7 cellular contexts compared by ENCODE assay signal in genomic region chr12:53207042-53207441, GRCh38. TPM values are rescaled to one million over a fixed set of nuclear protein-coding genes. Genes with fewer than 3 reads are reported as not detected.
DNase-seq lines count a peak whose midpoint lies in the region; ATAC-seq and TF ChIP-seq lines count a peak whose summit lies in the region.

Gene ITGB7, minus strand, starts transcription at chr12:53207251. Its CDS starts 6,808 bp downstream, at chr12:53200443.

- H3K4me1 ChIP-seq in uterus: peaks cover 0 to 6% of the 10 kb centered on the region in 2 donors

- no peak for TF ChIP-seq POLR2A in uterus (IDR thresholded peaks at IDR 0.05)

- intact Hi-C loops in uterus (cut with DNase I; ENCODE audit: low total_unique reads): no loop called here

- H3K27ac ChIP-seq in uterus: no peak within 1 kb of the TSS

- peak within 1 kb of the TSS; percentile 92 for H3K27ac Mint-ChIP-seq in memory B cell

- TF ChIP-seq CTCF in uterus (IDR thresholded peaks at IDR 0.05): no peak

- no peaks in the 10 kb centered on the region for H3K36me3 ChIP-seq in uterus

- H3K36me3 Mint-ChIP-seq in memory B cell: peaks cover 7% of the 10 kb centered on the region

- no peaks in the 10 kb centered on the region for H3K9me3 ChIP-seq in uterus

- H3K9me3 Mint-ChIP-seq in memory B cell: no peaks in the 10 kb centered on the region

- no peaks in the 10 kb centered on the region for H3K27me3 ChIP-seq in uterus

- H3K4me3 Mint-ChIP-seq in memory B cell: peak within 1 kb of the TSS; percentile 84

- no peak within 1 kb of the TSS for H3K4me3 ChIP-seq in uterus

- ATAC-seq in GM19397 (IDR thresholded peaks at IDR 0.05; ENCODE audit: unreplicated experiment) (peak; percentile 44), HG03565 (IDR thresholded peaks at IDR 0.05; ENCODE audit: unreplicated experiment) (peak; percentile 34), memory B cell (ENCODE audit: low read depth) (peak; percentile 89)

- peak; percentile 59 to 70 for DNase-seq in activated CD4-positive, alpha-beta T cell treated with anti-CD3 and anti-CD28 coated beads, Interleukin-2, amount 50 U/mL, for 48 hours
- peak; percentile 54 to 61 for DNase-seq in memory B cell (ENCODE audit: low spot score in 2 of 2)
- no peak for DNase-seq in NCI-H82 treated with DMSO at 0.1 percent for 48 hours (lab: John Stamatoyannopoulos, UW; ENCODE audit: unreplicated experiment)
- DNase-seq in iPS-NIHi7 (ENCODE audit: extremely low spot score): no peak
- no peak for DNase-seq in uterus

- no peaks in the 10 kb centered on the region for H3K27me3 Mint-ChIP-seq in memory B cell

- peaks cover 36% of the 10 kb centered on the region for H3K4me1 Mint-ChIP-seq in memory B cell

RNA-seq across cellular contexts. Expression of gene ITGB7, which starts in this region (rescaled TPM):
- total RNA-seq in uterus: 1 to 10 TPM in 3 of 4 donors, not detected in 1; 2.0 to 3.8 (median 2.4) TPM

Comparison
In these comparisons a context has a peak if more than half of its experiments do, and no peak if none do; other contexts are left out.
1. ATAC-seq: peak in every context shown above with its lines; median percentile 89 in memory B cell; 44 in GM19397; 34 in HG03565.
2. DNase-seq: peak in activated CD4-positive, alpha-beta T cell treated with anti-CD3 and anti-CD28 coated beads, Interleukin-2, amount 50 U/mL, for 48 hours (2 of 2) and memory B cell (2 of 2); none in NCI-H82 treated with DMSO at 0.1 percent for 48 hours (single experiment), iPS-NIHi7 (single experiment) and uterus (0 of 2).